Comparison of ENCODE assay signal across 17 cellular contexts in genomic region chr17:82615084-82616020, GRCh38. TPM values are rescaled to one million over a fixed set of nuclear protein-coding genes. Genes with fewer than 3 reads are reported as not detected.
A peak's percentile ranks its signal among the peaks of the same experiment; 100 is the strongest.
DNase-seq lines count a peak whose midpoint lies in the region; ATAC-seq, FAIRE-seq and TF ChIP-seq lines count a peak whose summit lies in the region.
"Had no signal": no experiment of that assay in that cellular context is flagged by ENCODE, and none has a peak within 500 bp of the region (broad histone marks: within the 10 kb centered on the region; RNA-seq: fewer than 3 reads in every experiment).

No MANE protein-coding gene starts in this region.

- H3K27me3 Mint-ChIP-seq in Caco-2 (ENCODE audit: insufficient read depth, unreplicated experiment) (no peaks in the 10 kb centered on the region), WTC11 (ENCODE audit: low read depth) (no peaks in the 10 kb centered on the region)
- H3K27me3 Mint-ChIP-seq: activated CD8-positive, alpha-beta T cell treated with anti-CD3 and anti-CD28 coated beads for 36 hours; stimulated activated naive CD8-positive, alpha-beta T cell treated with anti-CD3 and anti-CD28 coated beads, Interleukin-15, Interleukin-2, amounts not matched to agents 100 ng/mL and 50 ng/mL, for 24 hours had no signal

- no peak for TF ChIP-seq EP300 in esophagus muscularis mucosa (IDR thresholded peaks at IDR 0.05)

- POLR2A ChIA-PET in Caco-2 (lab: Charles Lee), result no interaction called here
- POLR2A ChIA-PET in HEK293 (lab: Yijun Ruan, JAX), result no interaction called here
- POLR2A ChIA-PET in WTC11 (lab: Charles Lee), result no interaction called here

- TF ChIP-seq POLR2A in esophagus muscularis mucosa (IDR thresholded peaks at IDR 0.05; ENCODE audit: low read depth), result no peak

- H3K27me3 ChIP-seq in Caco-2 (replicated peaks; ENCODE audit: control insufficient read depth, insufficient read depth, low read length), result no peaks in the 10 kb centered on the region
- H3K27me3 ChIP-seq in esophagus muscularis mucosa, result no peaks in the 10 kb centered on the region
- H3K27me3 ChIP-seq: left lung had no signal

- H3K4me3 Mint-ChIP-seq in Caco-2 (ENCODE audit: unreplicated experiment) (no peak overlapping the region), WTC11 (no peak overlapping the region)
- H3K4me3 Mint-ChIP-seq: activated CD8-positive, alpha-beta T cell treated with anti-CD3 and anti-CD28 coated beads for 36 hours; stimulated activated naive CD8-positive, alpha-beta T cell treated with anti-CD3 and anti-CD28 coated beads, Interleukin-15, Interleukin-2, amounts not matched to agents 100 ng/mL and 50 ng/mL, for 24 hours had no signal

- ATAC-seq in WTC11, result peak; percentile 52
- no peak for ATAC-seq in HG02973 (IDR thresholded peaks at IDR 0.05; ENCODE audit: unreplicated experiment)
- ATAC-seq: activated CD8-positive, alpha-beta T cell treated with anti-CD3 and anti-CD28 coated beads for 36 hours; left lung had no signal

- CTCF ChIA-PET in Caco-2 (lab: Charles Lee) (interaction anchor here (0.7 to 0.8 kb wide), 2 partner anchors 61 to 217 kb away, joined by 3 to 4 read pairs; no protein-coding TSS in a partner anchor), HEK293 (lab: Yijun Ruan, JAX) (interaction anchor here (0.6 to 2.2 kb wide), 2 partner anchors 17 to 40 kb away, joined by 4 to 8 read pairs; no protein-coding TSS in a partner anchor), WTC11 (lab: Charles Lee) (interaction anchor here (0.7 to 1.5 kb wide), 3 partner anchors 11 to 13 kb away, joined by 3 to 4 read pairs (median 3); no protein-coding TSS in a partner anchor)

- H3K9me3 ChIP-seq in Caco-2, result no peaks in the 10 kb centered on the region
- H3K9me3 ChIP-seq in HEK293 (ENCODE audit: control insufficient read depth, insufficient read depth, low read depth, low read length), result no peaks in the 10 kb centered on the region
- H3K9me3 ChIP-seq in esophagus muscularis mucosa, result no peaks in the 10 kb centered on the region
- H3K9me3 ChIP-seq: left lung had no signal

- BruUV-seq in Caco-2 (replicated peaks; lab: Mats Ljungman, UMichigan), result TSS peak; percentile 70

- TF ChIP-seq CTCF in Caco-2 (IDR thresholded peaks at IDR 0.05; ENCODE audit: insufficient read depth in 1 of 2, low read depth in 1 of 2, low read length in 1 of 2, severe bottlenecking in 1 of 2, unreplicated experiment in 1 of 2), result peak; percentile 11 to 29
- TF ChIP-seq CTCF in HEK293 (tag by site-specific recombination; IDR thresholded peaks at IDR 0.05), result peak; percentile 29; the same call in 1 of the 2 replicates
- no peak; the same call in 1 of the 2 replicates for TF ChIP-seq CTCF in WTC11 (IDR thresholded peaks at IDR 0.05)
- TF ChIP-seq CTCF in esophagus muscularis mucosa (IDR thresholded peaks at IDR 0.05), result no peak

- H3K4me1 ChIP-seq in Caco-2, result no peaks in the 10 kb centered on the region
- H3K4me1 ChIP-seq in HEK293 (ENCODE audit: control insufficient read depth, insufficient read depth, low read length), result no peaks in the 10 kb centered on the region
- peaks cover 5 to 10% (median 7%) of the 10 kb centered on the region in 4 donors for H3K4me1 ChIP-seq in esophagus muscularis mucosa
- H3K4me1 ChIP-seq: left lung had no signal

- 89% methylated on average over 44 of the region's 45 CpGs for WGBS in esophagus muscularis mucosa

- no peak overlapping the region for H3K4me3 ChIP-seq in Caco-2 (ENCODE audit: low read depth, low read length)
- H3K4me3 ChIP-seq in HEK293 (ENCODE audit: low read depth, low read length), result no peak overlapping the region
- H3K4me3 ChIP-seq in esophagus muscularis mucosa, result no peak overlapping the region
- H3K4me3 ChIP-seq: left lung had no signal

- H3K9me3 Mint-ChIP-seq in Caco-2 (ENCODE audit: unreplicated experiment) (no peaks in the 10 kb centered on the region), WTC11 (no peaks in the 10 kb centered on the region)
- H3K9me3 Mint-ChIP-seq: activated CD8-positive, alpha-beta T cell treated with anti-CD3 and anti-CD28 coated beads for 36 hours; stimulated activated naive CD8-positive, alpha-beta T cell treated with anti-CD3 and anti-CD28 coated beads, Interleukin-15, Interleukin-2, amounts not matched to agents 100 ng/mL and 50 ng/mL, for 24 hours had no signal

- H3K36me3 Mint-ChIP-seq in Caco-2 (ENCODE audit: insufficient read depth, unreplicated experiment) (peaks cover 100% of the 10 kb centered on the region), WTC11 (peaks cover 53% of the 10 kb centered on the region)

- H3K36me3 ChIP-seq in Caco-2 (ENCODE audit: control insufficient read depth, insufficient read depth, low read length) (peaks cover 5% of the 10 kb centered on the region), HEK293 (ENCODE audit: control insufficient read depth in 2 of 2, insufficient read depth in 1 of 2, low read length in 2 of 2) (peaks cover 39 to 87% of the 10 kb centered on the region in 2 experiments), esophagus muscularis mucosa (peaks cover 47 to 87% (median 73%) of the 10 kb centered on the region in 4 donors)

- H3K4me1 Mint-ChIP-seq in Caco-2 (ENCODE audit: low read depth, unreplicated experiment) (peaks cover 7% of the 10 kb centered on the region), WTC11 (peaks cover 8% of the 10 kb centered on the region)

- FAIRE-seq in GM19239 (lab: Jason Lieb, UNC), result no peak

- DNase-seq in Caco-2 (peak in 1 of 2 experiments; percentile 53), WTC11 (ENCODE audit: low spot score) (peak; percentile 45), islet precursor cell (peak; percentile 74), GM19239 (ENCODE audit: insufficient read length, low spot score) (no peak), esophagus muscularis mucosa (ENCODE audit: extremely low spot score) (no peak)
- DNase-seq in activated naive CD4-positive, alpha-beta T cell (lab: John Stamatoyannopoulos, UW), result no peak
- DNase-seq: activated CD8-positive, alpha-beta T cell treated with anti-CD3 and anti-CD28 coated beads for 36 hours; activated gamma-delta T cell; GF-D8; NCI-H1092 treated with DMSO at 0.1 percent for 48 hours; NCI-H446 had no signal

- H3K27ac ChIP-seq in HEK293 (ENCODE audit: extremely low read depth, low read depth, low read length) (no peak overlapping the region), esophagus muscularis mucosa (replicated peaks in 1 of 4) (no peak overlapping the region)
- H3K27ac ChIP-seq: C4-2B, epithelial cell of prostate, left lung had no signal

- no peak overlapping the region for H3K27ac Mint-ChIP-seq in Caco-2 (ENCODE audit: unreplicated experiment)
- no peak overlapping the region for H3K27ac Mint-ChIP-seq in WTC11
- H3K27ac Mint-ChIP-seq: activated CD8-positive, alpha-beta T cell treated with anti-CD3 and anti-CD28 coated beads for 36 hours; stimulated activated naive CD8-positive, alpha-beta T cell treated with anti-CD3 and anti-CD28 coated beads, Interleukin-15, Interleukin-2, amounts not matched to agents 100 ng/mL and 50 ng/mL, for 24 hours had no signal

- intact Hi-C loops in Caco-2 (cut with micrococcal nuclease; ENCODE audit: unreplicated experiment) (no loop called here), esophagus muscularis mucosa (cut with DNase I) (no loop called here)

TF ChIP-seq in HEK293, 187 proteins besides CTCF, POLR2A, EP300 and RAD21 (continues in another document):
- TF ChIP-seq ZIC2 (tag by site-specific recombination; IDR thresholded peaks at IDR 0.05) (no peak), ZSCAN30 (tag by site-specific recombination; IDR thresholded peaks at IDR 0.05) (no peak), ZNF423 (tag by site-specific recombination; IDR thresholded peaks at IDR 0.05) (no peak), ZBTB17 (tag by site-specific recombination; IDR thresholded peaks at IDR 0.05) (no peak), ZNF560 (tag by site-specific recombination; IDR thresholded peaks at IDR 0.05; ENCODE audit: borderline replicate concordance) (no peak), ZNF776 (tag by site-specific recombination; IDR thresholded peaks at IDR 0.05; ENCODE audit: borderline replicate concordance) (no peak), ZNF544 (tag by site-specific recombination; IDR thresholded peaks at IDR 0.05) (no peak), ZNF48 (tag by site-specific recombination; IDR thresholded peaks at IDR 0.05) (no peak), ZNF621 (tag by site-specific recombination; IDR thresholded peaks at IDR 0.05) (no peak)
- TF ChIP-seq, protein P1, sequence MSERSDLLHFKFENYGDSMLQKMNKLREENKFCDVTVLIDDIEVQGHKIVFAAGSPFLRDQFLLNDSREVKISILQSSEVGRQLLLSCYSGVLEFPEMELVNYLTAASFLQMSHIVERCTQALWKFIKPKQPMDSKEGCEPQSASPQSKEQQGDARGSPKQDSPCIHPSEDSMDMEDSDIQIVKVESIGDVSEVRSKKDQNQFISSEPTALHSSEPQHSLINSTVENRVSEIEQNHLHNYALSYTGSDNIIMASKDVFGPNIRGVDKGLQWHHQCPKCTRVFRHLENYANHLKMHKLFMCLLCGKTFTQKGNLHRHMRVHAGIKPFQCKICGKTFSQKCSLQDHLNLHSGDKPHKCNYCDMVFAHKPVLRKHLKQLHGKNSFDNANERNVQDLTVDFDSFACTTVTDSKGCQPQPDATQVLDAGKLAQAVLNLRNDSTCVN (tag by site-specific recombination; optimal IDR thresholded peaks at IDR 0.05), result no peak

TF ChIP-seq in WTC11, 78 proteins besides CTCF, POLR2A, EP300 and RAD21 (continues in another document):
- TF ChIP-seq ZNF396 (CRISPR knock-in tag; IDR thresholded peaks at IDR 0.05; ENCODE audit: borderline replicate concordance), result no peak
- no peak for TF ChIP-seq CREM (CRISPR knock-in tag; IDR thresholded peaks at IDR 0.05)
- TF ChIP-seq JAZF1 (CRISPR knock-in tag; IDR thresholded peaks at IDR 0.05), result no peak
- TF ChIP-seq ZNF121 (CRISPR knock-in tag; IDR thresholded peaks at IDR 0.05), result no peak
- no peak for TF ChIP-seq HMGA2 (CRISPR knock-in tag; IDR thresholded peaks at IDR 0.05)
- no peak for TF ChIP-seq ESRRA (CRISPR knock-in tag; IDR thresholded peaks at IDR 0.05; ENCODE audit: borderline replicate concordance)
- TF ChIP-seq SOX15 (CRISPR knock-in tag; IDR thresholded peaks at IDR 0.05), result no peak
- no peak for TF ChIP-seq NR1H2 (CRISPR knock-in tag; IDR thresholded peaks at IDR 0.05)
- TF ChIP-seq ZNF317 (CRISPR knock-in tag; IDR thresholded peaks at IDR 0.05; ENCODE audit: borderline replicate concordance, low read depth), result no peak
- TF ChIP-seq ZNF423 (CRISPR knock-in tag; IDR thresholded peaks at IDR 0.05), result no peak

RNA-seq across cellular contexts. Expression of gene WDR45B, which starts 32.9 kb away (rescaled TPM):
- 106 and 110 TPM in 2 replicates for total RNA-seq in Caco-2 (2022)
- total RNA-seq in WTC11 (2021), result 87.1 to 96.5 TPM (median 89.1 TPM) in 3 replicates
- 10 to 100 TPM; 57.3 to 81.4 (median 74.4) TPM for total RNA-seq in esophagus muscularis mucosa

Comparison
In these comparisons a context has a peak if more than half of its experiments do, and no peak if none do; other contexts are left out.
1. DNase-seq: peak in WTC11 (single experiment) and islet precursor cell (single experiment); none in GM19239 (single experiment), esophagus muscularis mucosa (single experiment) and activated naive CD4-positive, alpha-beta T cell (0 of 4).
2. CTCF ChIP-seq: peak in Caco-2 (2 of 2) and HEK293 (single experiment); none in WTC11 (single experiment) and esophagus muscularis mucosa (0 of 3).